Comparison of ENCODE assay signal across 31 cellular contexts in the genomic region with DNA sequence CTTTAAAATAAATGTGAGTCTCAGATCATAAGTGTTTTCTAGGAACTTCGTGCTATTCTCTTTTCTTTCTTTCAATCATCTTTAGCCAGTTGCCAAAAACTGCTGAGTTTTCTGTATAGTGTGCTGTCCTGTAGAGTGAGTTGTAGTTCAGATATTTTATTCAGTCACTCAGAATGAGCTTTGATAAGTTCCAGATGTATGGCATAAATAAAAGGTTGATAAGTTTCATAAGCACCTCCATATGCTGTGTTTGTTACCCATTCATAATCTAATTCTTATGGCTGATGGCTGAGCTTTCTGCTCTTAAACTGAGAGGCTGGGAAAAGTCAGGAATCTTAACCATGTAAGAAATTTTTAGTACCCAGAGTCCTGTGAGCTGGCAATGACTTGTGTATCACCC. TPM values are rescaled to one million over a fixed set of nuclear protein-coding genes. Genes with fewer than 3 reads are reported as not detected.
"Had no signal": no experiment of that assay in that cellular context is flagged by ENCODE, and none has a peak within 500 bp of the region (broad histone marks: within the 10 kb centered on the region; RNA-seq: fewer than 3 reads in every experiment).

No MANE protein-coding gene starts in this region.

- H3K27me3 ChIP-seq: esophagus muscularis mucosa, gastrocnemius medialis, left lung, tibial nerve, upper lobe of left lung had no signal

- H3K4me3 ChIP-seq: esophagus muscularis mucosa, gastrocnemius medialis, left lung, right lobe of liver, smooth muscle cell, thoracic aorta, tibial nerve, upper lobe of left lung had no signal

- H3K4me2 ChIP-seq: smooth muscle cell had no signal

- H3K36me3 ChIP-seq: esophagus muscularis mucosa, gastrocnemius medialis, left lung, right lobe of liver, thoracic aorta, tibial nerve, upper lobe of left lung had no signal

- ATAC-seq: gastrocnemius medialis; left cardiac atrium; left lung; naive thymus-derived CD8-positive, alpha-beta T cell; right lobe of liver had no signal

- H3K9me3 ChIP-seq: esophagus muscularis mucosa, gastrocnemius medialis, left lung, right lobe of liver, thoracic aorta, tibial nerve, upper lobe of left lung had no signal

- H2AFZ ChIP-seq: parathyroid adenoma had no signal

- DNase-seq: central memory CD4-positive, alpha-beta T cell; effector CD8-positive, alpha-beta T cell; endodermal cell; gastrocnemius medialis; head of caudate nucleus; hippocampal formation; left cardiac atrium; left lung; mesenchymal stem cell; naive thymus-derived CD8-positive, alpha-beta T cell; right lobe of liver; stimulated activated CD4-positive, alpha-beta T cell treated with anti-CD3 and anti-CD28 coated beads, Interleukin-12 subunit alpha, Interleukin-12 subunit beta, amount 100 ng/mL, for 4 hours; stimulated activated CD4-positive, alpha-beta T cell treated with anti-CD3 and anti-CD28 coated beads, Interleukin-1b, Interleukin-23, amount 100 ng/mL, for 48 hours; stimulated activated CD4-positive, alpha-beta T cell treated with anti-CD3 and anti-CD28 coated beads, Interleukin-4, amount 100 ng/mL, for 1 hour; stimulated activated CD8-positive, alpha-beta memory T cell treated with anti-CD3 and anti-CD28 coated beads, Interleukin-4, amount 100 ng/mL, for 48 hours; stimulated activated naive CD4-positive, alpha-beta T cell; substantia nigra; upper lobe of left lung had no signal

- FAIRE-seq: colon, islet of Langerhans, urothelium cell line had no signal

- H3K79me2 ChIP-seq: parathyroid adenoma had no signal

- H3K9ac ChIP-seq: parathyroid adenoma had no signal

- H3K27ac ChIP-seq: esophagus muscularis mucosa, gastrocnemius medialis, left lung, parathyroid adenoma, right lobe of liver, thoracic aorta, tibial nerve, upper lobe of left lung had no signal

- H3K4me1 ChIP-seq: esophagus muscularis mucosa, gastrocnemius medialis, left lung, parathyroid adenoma, right lobe of liver, tibial nerve, upper lobe of left lung had no signal

RNA-seq across cellular contexts. Expression of a gene that starts 59.3 kb away (rescaled TPM):
- total RNA-seq: epithelial cell of proximal tubule; glomerular endothelial cell; kidney epithelial cell; lung microvascular endothelial cell; naive thymus-derived CD8-positive, alpha-beta T cell had no signal
- polyA plus RNA-seq: naive thymus-derived CD8-positive, alpha-beta T cell; neural cell had no signal
